10 cellular contexts compared by ENCODE assay signal in the genomic region with DNA sequence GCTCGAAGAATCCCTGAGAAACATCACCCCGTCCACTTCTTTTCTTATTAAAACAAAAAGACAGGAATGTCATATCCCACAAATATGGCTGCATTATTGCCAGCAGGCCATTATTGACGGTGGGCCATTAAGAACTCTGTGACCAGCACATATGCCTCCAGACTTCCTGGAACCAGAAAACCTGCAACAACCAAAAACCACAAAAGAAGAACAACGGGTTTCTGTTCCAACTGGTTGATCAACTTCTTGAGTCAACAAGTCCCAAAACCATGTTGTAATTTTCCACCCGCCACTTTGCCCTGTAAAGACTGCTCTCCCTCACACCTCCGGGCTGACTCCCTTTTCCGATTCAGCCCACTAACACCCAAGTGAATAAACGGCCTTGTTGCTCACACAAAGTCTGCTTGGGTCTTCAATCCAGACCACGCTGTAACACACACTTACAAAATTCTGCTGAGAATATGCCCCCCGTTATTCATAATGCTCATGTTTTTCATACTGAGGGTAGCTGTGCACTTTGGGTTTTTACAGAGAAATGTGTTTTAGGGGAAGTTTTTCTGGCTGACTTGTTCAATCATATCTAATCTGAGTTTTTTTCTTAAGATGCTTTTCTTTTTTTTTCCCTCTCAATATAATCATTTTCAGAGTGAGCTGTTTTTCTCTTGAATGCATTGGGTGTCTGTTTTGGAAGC. TPM values are rescaled to one million over a fixed set of nuclear protein-coding genes. Genes with fewer than 3 reads are reported as not detected.
DNase-seq lines count a peak whose midpoint lies in the region; ATAC-seq and TF ChIP-seq lines count a peak whose summit lies in the region.
"Had no signal": no experiment of that assay in that cellular context is flagged by ENCODE, and none has a peak within 500 bp of the region (broad histone marks: within the 10 kb centered on the region; RNA-seq: fewer than 3 reads in every experiment).

No MANE protein-coding gene starts in this region.

- peaks cover 15% of the 10 kb centered on the region for H3K36me3 Mint-ChIP-seq in activated CD4-positive, alpha-beta memory T cell treated with anti-CD3 and anti-CD28 coated beads, Interleukin-2, amount 10 ng/mL, durations not matched to agents 7 days and 5 days (ENCODE audit: low read depth)

- CTCF ChIA-PET in activated CD4-positive, alpha-beta memory T cell treated with anti-CD3 and anti-CD28 coated beads, Interleukin-2, amount 10 ng/mL, durations not matched to agents 7 days and 5 days (lab: Charles Lee), result no interaction called here

- H3K27ac ChIP-seq in skin epidermis, result peak overlapping the region in 18 of 21 experiments; percentile 38 to 90 (median 71)
- H3K27ac ChIP-seq: SK-N-MC had no signal

- no peak overlapping the region for H3K4me3 ChIP-seq in GM12864 (ENCODE audit: low read depth, low read length)
- peak overlapping the region; percentile 39 for H3K4me3 ChIP-seq in Jurkat, Clone E6-1 (ENCODE audit: low read length)
- H3K4me3 ChIP-seq in skin epidermis, result no peak overlapping the region
- H3K4me3 ChIP-seq: SK-N-MC had no signal

- H3K27ac Mint-ChIP-seq in activated CD4-positive, alpha-beta memory T cell treated with anti-CD3 and anti-CD28 coated beads, Interleukin-2, amount 10 ng/mL, durations not matched to agents 7 days and 5 days, result peak overlapping the region; percentile 46

- TF ChIP-seq CTCF in GM12864 (IDR thresholded peaks at IDR 0.05; ENCODE audit: low read depth, low read length, missing control alignments), result no peak

- no peak for ATAC-seq in GM18520 (IDR thresholded peaks at IDR 0.05; ENCODE audit: unreplicated experiment)

- POLR2A ChIA-PET in activated CD4-positive, alpha-beta memory T cell treated with anti-CD3 and anti-CD28 coated beads, Interleukin-2, amount 10 ng/mL, durations not matched to agents 7 days and 5 days (lab: Charles Lee), result interaction anchor here (2.6 kb wide), 1 partner anchor 20 kb away, joined by 7 read pairs; a partner anchor contains a TSS

- peaks cover 16% of the 10 kb centered on the region for H3K4me1 Mint-ChIP-seq in activated CD4-positive, alpha-beta memory T cell treated with anti-CD3 and anti-CD28 coated beads, Interleukin-2, amount 10 ng/mL, durations not matched to agents 7 days and 5 days

- DNase-seq in GM12864 (ENCODE audit: low read depth), result peak; percentile 4
- peak; percentile 96 for DNase-seq in Jurkat, Clone E6-1 (ENCODE audit: low read depth, low spot score)
- no peak for DNase-seq in activated CD4-positive, alpha-beta memory T cell treated with anti-CD3 and anti-CD28 coated beads, Interleukin-2, amount 10 ng/mL, durations not matched to agents 7 days and 5 days
- DNase-seq in NCI-H2081 (lab: John Stamatoyannopoulos, UW), result no peak
- no peak for DNase-seq in occipital lobe (lab: John Stamatoyannopoulos, UW)
- DNase-seq in NCI-H1105 (lab: John Stamatoyannopoulos, UW), result no peak
- DNase-seq: mesendoderm had no signal

- no peaks in the 10 kb centered on the region for H3K27me3 Mint-ChIP-seq in activated CD4-positive, alpha-beta memory T cell treated with anti-CD3 and anti-CD28 coated beads, Interleukin-2, amount 10 ng/mL, durations not matched to agents 7 days and 5 days

- H3K9me3 Mint-ChIP-seq in activated CD4-positive, alpha-beta memory T cell treated with anti-CD3 and anti-CD28 coated beads, Interleukin-2, amount 10 ng/mL, durations not matched to agents 7 days and 5 days, result peaks cover 53% of the 10 kb centered on the region

- no peak overlapping the region for H3K4me3 Mint-ChIP-seq in activated CD4-positive, alpha-beta memory T cell treated with anti-CD3 and anti-CD28 coated beads, Interleukin-2, amount 10 ng/mL, durations not matched to agents 7 days and 5 days

RNA-seq across cellular contexts. Expression of a gene that starts 20.7 kb away (rescaled TPM):
- polyA plus RNA-seq in Jurkat, Clone E6-1 (2012; ENCODE audit: insufficient read depth, insufficient read length), result 20.6 TPM
- total RNA-seq in activated CD4-positive, alpha-beta memory T cell treated with anti-CD3 and anti-CD28 coated beads, Interleukin-2, amount 10 ng/mL, durations not matched to agents 7 days and 5 days, result 10 to 100 TPM; 19.5 to 20.0 TPM
- total RNA-seq in occipital lobe, result 15.0 TPM

Comparison
In these comparisons a context has a peak if more than half of its experiments do, and no peak if none do; other contexts are left out.
1. DNase-seq: peak in GM12864 (single experiment) and Jurkat, Clone E6-1 (single experiment); none in activated CD4-positive, alpha-beta memory T cell treated with anti-CD3 and anti-CD28 coated beads, Interleukin-2, amount 10 ng/mL, durations not matched to agents 7 days and 5 days (single experiment), NCI-H2081 (0 of 2), occipital lobe (single experiment) and NCI-H1105 (single experiment).